Comparison of ENCODE assay signal across 18 cellular contexts in the genomic region with DNA sequence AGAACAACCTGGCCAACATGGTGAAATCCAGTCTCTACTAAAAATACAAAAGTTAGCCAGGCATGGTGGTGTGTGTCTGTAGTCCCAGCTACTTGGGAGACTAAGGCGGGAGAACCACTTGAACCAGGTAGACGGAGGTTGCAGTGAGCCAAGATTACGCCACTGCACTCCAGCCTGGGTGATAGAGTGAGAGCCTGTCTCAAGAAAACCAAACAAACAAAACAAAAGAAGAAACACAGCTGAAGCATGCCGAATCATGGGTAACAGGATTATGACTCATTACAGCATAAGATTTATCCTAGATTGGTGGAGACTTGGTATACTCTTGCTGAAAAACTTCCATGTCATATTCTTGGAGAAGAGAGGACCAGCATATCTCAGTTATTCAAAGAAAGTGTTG.
DNase-seq lines count a peak whose midpoint lies in the region; ATAC-seq and TF ChIP-seq lines count a peak whose summit lies in the region.
"Had no signal": no experiment of that assay in that cellular context is flagged by ENCODE, and none has a peak within 500 bp of the region (broad histone marks: within the 10 kb centered on the region; RNA-seq: fewer than 3 reads in every experiment).

No MANE protein-coding gene starts in this region.

- ATAC-seq in HG02938 (IDR thresholded peaks at IDR 0.05; ENCODE audit: unreplicated experiment): no peak
- ATAC-seq: GM12878 had no signal

- H3K9ac ChIP-seq in smooth muscle cell (ENCODE audit: low read depth): no peak overlapping the region
- H3K9ac ChIP-seq: GM23248 had no signal

- no peaks in the 10 kb centered on the region for H4K20me1 ChIP-seq in smooth muscle cell (ENCODE audit: low read depth)

- H3K4me1 ChIP-seq in smooth muscle cell (ENCODE audit: low read depth): no peaks in the 10 kb centered on the region

- H3K4me3 ChIP-seq in epithelial cell of esophagus (ENCODE audit: low read length) (no peak overlapping the region), smooth muscle cell (no peak overlapping the region), lower leg skin (ENCODE audit: low read depth, poor library complexity, severe bottlenecking) (no peak overlapping the region), dorsolateral prefrontal cortex (no peak overlapping the region)
- H3K4me3 ChIP-seq: GM12878, GM23248 had no signal

- H3K4me2 ChIP-seq in smooth muscle cell: peak overlapping the region; percentile 26

- TF ChIP-seq CTCF in RWPE1 (conservative IDR thresholded peaks at IDR 0.05; ENCODE audit: low read depth) (no peak), epithelial cell of esophagus (IDR thresholded peaks at IDR 0.05; ENCODE audit: insufficient read depth, low read depth, low read length, missing control alignments) (no peak), smooth muscle cell (IDR thresholded peaks at IDR 0.05; ENCODE audit: borderline replicate concordance, insufficient read depth, poor library complexity, severe bottlenecking) (no peak), lower leg skin (IDR thresholded peaks at IDR 0.05) (no peak), dorsolateral prefrontal cortex (IDR thresholded peaks at IDR 0.05 in 54 of 56, conservative IDR thresholded peaks at IDR 0.05 in 2 of 56; ENCODE audit: low read depth in 1 of 56, partially characterized antibody in 56 of 56) (no peak)

- H3K9me3 ChIP-seq in smooth muscle cell (replicated peaks; ENCODE audit: low read depth): no peaks in the 10 kb centered on the region

- no peaks in the 10 kb centered on the region for H3K79me2 ChIP-seq in smooth muscle cell (ENCODE audit: low read depth)

- CTCF ChIA-PET in RWPE1 (lab: Yijun Ruan, JAX): no interaction called here

- no peak overlapping the region for H3K27ac ChIP-seq in RWPE1
- peak overlapping the region; percentile 75 for H3K27ac ChIP-seq in smooth muscle cell (ENCODE audit: low read depth)
- no peak overlapping the region for H3K27ac ChIP-seq in dorsolateral prefrontal cortex
- H3K27ac ChIP-seq: 22Rv1, C4-2B, GM23248 had no signal

- TF ChIP-seq POLR2A in lower leg skin (IDR thresholded peaks at IDR 0.05): no peak

- no peak overlapping the region for H2AFZ ChIP-seq in smooth muscle cell (ENCODE audit: low read depth)
- H2AFZ ChIP-seq: GM23248 had no signal

- H3F3A ChIP-seq in smooth muscle cell (ENCODE audit: low read depth): no peaks in the 10 kb centered on the region

- POLR2A ChIA-PET in RWPE1 (lab: Yijun Ruan, JAX; ENCODE audit: low non-redundant PET): no interaction called here

- WGBS in smooth muscle cell (ENCODE audit: low lambda C conversion rate): 73% methylated on average over 4 of the region's 4 CpGs
- 85 to 89% methylated on average over 4 of the region's 4 CpGs for WGBS in lower leg skin, 2 donors

- no peaks in the 10 kb centered on the region for H3K36me3 ChIP-seq in smooth muscle cell (ENCODE audit: low read depth)

- DNase-seq in DMS53 (lab: John Stamatoyannopoulos, UW) (peak; percentile 5), DMS53 treated with DMSO at 0.1 percent for 48 hours (lab: John Stamatoyannopoulos, UW; ENCODE audit: unreplicated experiment) (no peak), RWPE1 (ENCODE audit: low spot score) (peak; percentile 10), epithelial cell of esophagus (ENCODE audit: low read depth) (peak; percentile 59), smooth muscle cell (lab: John Stamatoyannopoulos, UW; ENCODE audit: unreplicated experiment) (no peak), lower leg skin (ENCODE audit: low spot score in 2 of 2) (no peak), dorsolateral prefrontal cortex (no peak)
- DNase-seq: COR-L47, GM23248, KG1, MM.1S, NCI-H1105, NCI-H187, RPMI8226 had no signal

- H3K27me3 ChIP-seq in smooth muscle cell (ENCODE audit: low read depth) (no peaks in the 10 kb centered on the region), dorsolateral prefrontal cortex (no peaks in the 10 kb centered on the region)

- intact Hi-C loops in lower leg skin (cut with DNase I; ENCODE audit: low total_unique reads): no loop called here
- intact Hi-C loops in dorsolateral prefrontal cortex (cut with DNase I): loop anchor here in 1 of 2 donors (5.0 kb wide), 1 partner anchor 107 kb away; no protein-coding TSS in a partner anchor

Comparison
In these comparisons a context has a peak if more than half of its experiments do, and no peak if none do; other contexts are left out.
1. DNase-seq: peak in DMS53 (single experiment), RWPE1 (single experiment) and epithelial cell of esophagus (single experiment); none in DMS53 treated with DMSO at 0.1 percent for 48 hours (single experiment), smooth muscle cell (single experiment), lower leg skin (0 of 2) and dorsolateral prefrontal cortex (0 of 10).